ENCODE assay signal across 18 cellular contexts in the genomic region with DNA sequence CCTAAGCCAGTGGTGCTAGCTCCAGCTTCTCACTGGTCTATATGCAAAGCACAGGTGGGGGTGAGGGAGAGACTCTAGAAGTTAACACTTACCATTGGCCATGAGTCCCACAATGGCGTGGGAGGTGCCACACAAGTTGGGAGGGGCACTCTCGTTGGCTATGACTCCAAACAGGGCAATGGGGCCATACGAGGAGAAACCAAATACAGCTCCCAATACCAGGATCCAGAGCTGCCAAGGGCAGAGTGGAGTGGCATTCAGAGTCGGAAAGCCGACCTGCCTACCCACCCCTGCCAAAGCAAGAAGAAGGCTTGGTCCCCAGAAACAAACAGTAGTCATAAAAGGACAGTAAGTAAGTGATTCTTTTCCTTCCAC. TPM values are rescaled to one million over a fixed set of nuclear protein-coding genes. Genes with fewer than 3 reads are reported as not detected.
DNase-seq lines count a peak whose midpoint lies in the region; ATAC-seq and TF ChIP-seq lines count a peak whose summit lies in the region.
"Had no signal": no experiment of that assay in that cellular context is flagged by ENCODE, and none has a peak within 500 bp of the region (broad histone marks: within the 10 kb centered on the region; RNA-seq: fewer than 3 reads in every experiment).

No MANE protein-coding gene starts in this region.

- peaks cover 55% of the 10 kb centered on the region for H3K4me1 Mint-ChIP-seq in activated naive CD4-positive, alpha-beta T cell treated with anti-CD3 and anti-CD28 coated beads for 36 hours (ENCODE audit: low read depth)

- no peak for TF ChIP-seq EP300 in stomach (IDR thresholded peaks at IDR 0.05)

- BruUV-seq in Panc1 (replicated peaks; lab: Mats Ljungman, UMichigan) = no TSS peak

- DNase-seq in activated naive CD4-positive, alpha-beta T cell treated with anti-CD3 and anti-CD28 coated beads for 36 hours = no peak
- DNase-seq in activated naive CD4-positive, alpha-beta T cell (lab: John Stamatoyannopoulos, UW) = no peak
- no peak for DNase-seq in Panc1 (ENCODE audit: low read depth, low spot score)
- no peak for DNase-seq in stomach
- no peak for DNase-seq in CD1c-positive myeloid dendritic cell (ENCODE audit: extremely low spot score)
- DNase-seq: DMS153, esophagus squamous epithelium, left lung, NCI-H187 treated with DMSO at 0.1 percent for 48 hours, NCI-H69, nucleus accumbens, T-helper 9 cell had no signal

- H3K36me3 ChIP-seq in Panc1 (ENCODE audit: control insufficient read depth, insufficient read depth, low read length) = peaks cover 5% of the 10 kb centered on the region
- H3K36me3 ChIP-seq in liver (ENCODE audit: control insufficient read depth in 4 of 4, insufficient read depth in 3 of 4, low read depth in 1 of 4, low read length in 3 of 4) = peaks cover 5 to 18% (median 15%) of the 10 kb centered on the region in 4 donors
- peaks cover 35 to 74% (median 66%) of the 10 kb centered on the region in 4 donors for H3K36me3 ChIP-seq in stomach

- intact Hi-C loops in activated naive CD4-positive, alpha-beta T cell treated with anti-CD3 and anti-CD28 coated beads for 36 hours (cut with micrococcal nuclease) = no loop called here
- intact Hi-C loops in Panc1 (cut with micrococcal nuclease; ENCODE audit: unreplicated experiment) = no loop called here
- intact Hi-C loops in stomach (cut with DNase I; ENCODE audit: low total_unique reads) = no loop called here

- CTCF ChIA-PET in activated naive CD4-positive, alpha-beta T cell treated with anti-CD3 and anti-CD28 coated beads for 36 hours (lab: Charles Lee) = interaction anchor here (0.7 to 1.3 kb wide), 2 partner anchors 31 to 41 kb away, joined by 3 to 4 read pairs; a partner anchor contains a TSS
- CTCF ChIA-PET in Panc1 (lab: Charles Lee) = interaction anchor here (0.6 kb wide), 1 partner anchor 379 kb away, joined by 3 read pairs; no protein-coding TSS in a partner anchor

- POLR2A ChIA-PET in Panc1 (lab: Charles Lee) = no interaction called here

- H3K4me1 ChIP-seq in Panc1 (ENCODE audit: control insufficient read depth, insufficient read depth, low read length) (peaks cover 34% of the 10 kb centered on the region), liver (ENCODE audit: control insufficient read depth in 4 of 4, insufficient read depth in 4 of 4, low read length in 3 of 4) (peaks cover 19 to 88% (median 66%) of the 10 kb centered on the region in 4 donors), stomach (peaks cover 36 to 96% (median 85%) of the 10 kb centered on the region in 4 donors)

- H3K27me3 ChIP-seq in Panc1 (ENCODE audit: control insufficient read depth, insufficient read depth, low read length) = no peaks in the 10 kb centered on the region
- no peaks in the 10 kb centered on the region for H3K27me3 ChIP-seq in liver (ENCODE audit: control insufficient read depth in 4 of 4, insufficient read depth in 4 of 4, low read length in 3 of 4)
- no peaks in the 10 kb centered on the region for H3K27me3 ChIP-seq in stomach
- H3K27me3 ChIP-seq: esophagus squamous epithelium, left lung had no signal

- no peaks in the 10 kb centered on the region for H3K9me3 ChIP-seq in Panc1 (ENCODE audit: control insufficient read depth, insufficient read depth, low read depth, low read length)
- no peaks in the 10 kb centered on the region for H3K9me3 ChIP-seq in liver (ENCODE audit: control insufficient read depth in 4 of 4, low read length in 3 of 4)
- H3K9me3 ChIP-seq in stomach = no peaks in the 10 kb centered on the region
- H3K9me3 ChIP-seq: esophagus squamous epithelium, HAP-1, left lung had no signal

- no peak for TF ChIP-seq POLR2A in stomach (IDR thresholded peaks at IDR 0.05)

- H3K4me3 Mint-ChIP-seq in activated naive CD4-positive, alpha-beta T cell treated with anti-CD3 and anti-CD28 coated beads for 36 hours = no peak overlapping the region

- no peak for TF ChIP-seq RAD21 in liver (IDR thresholded peaks at IDR 0.05)

- peak overlapping the region in 1 of 2 donors; percentile 10 for H3K9ac ChIP-seq in liver (ENCODE audit: low read depth in 1 of 2, low read length in 2 of 2)

- peak overlapping the region; percentile 34 for H3K27ac Mint-ChIP-seq in activated naive CD4-positive, alpha-beta T cell treated with anti-CD3 and anti-CD28 coated beads for 36 hours

- WGBS in liver = 34% methylated on average over 5 of the region's 5 CpGs
- 38 to 56% (median 53%) methylated on average over 5 of the region's 5 CpGs for WGBS in stomach, 5 donors

- H3K27ac ChIP-seq in Panc1 (ENCODE audit: low read length) = no peak overlapping the region
- peak overlapping the region; percentile 92 to 97 for H3K27ac ChIP-seq in liver (ENCODE audit: low read depth in 1 of 2, low read length in 2 of 2)
- H3K27ac ChIP-seq in stomach = peak overlapping the region in 4 of 5 donors; percentile 24 to 52 (median 48)
- H3K27ac ChIP-seq: HL-60 had no signal

- ATAC-seq in Panc1 (0 out of 2 replicates have a peak, but pooled peaks have one; percentile 3), HG03342 (IDR thresholded peaks at IDR 0.05; ENCODE audit: unreplicated experiment) (no peak), HG02610 (IDR thresholded peaks at IDR 0.05; ENCODE audit: unreplicated experiment) (no peak)
- ATAC-seq: left lung had no signal

- no peak for TF ChIP-seq CTCF in Panc1 (IDR thresholded peaks at IDR 0.05)
- TF ChIP-seq CTCF in liver (IDR thresholded peaks at IDR 0.05; ENCODE audit: low read depth, low read length, missing input control) = no peak
- no peak for TF ChIP-seq CTCF in stomach (IDR thresholded peaks at IDR 0.05)

- in situ Hi-C loops in Panc1 (cut with HindIII; ENCODE audit: low pct_unique_long_range_greater_than_20kb, low sequenced_read_pairs) = no loop called here

- H3K36me3 Mint-ChIP-seq in activated naive CD4-positive, alpha-beta T cell treated with anti-CD3 and anti-CD28 coated beads for 36 hours (ENCODE audit: low read depth) = peaks cover 30% of the 10 kb centered on the region

- H3K4me3 ChIP-seq in Panc1 (ENCODE audit: low read depth in 2 of 2, low read length in 2 of 2) = no peak overlapping the region
- H3K4me3 ChIP-seq in liver (ENCODE audit: low read depth in 1 of 3, low read length in 3 of 3) = peak overlapping the region in 1 of 3 donors; percentile 6
- H3K4me3 ChIP-seq in stomach = peak overlapping the region in 1 of 4 donors; percentile 14
- H3K4me3 ChIP-seq: coronary artery, esophagus squamous epithelium, HAP-1, left lung had no signal

- no peaks in the 10 kb centered on the region for H3K9me3 Mint-ChIP-seq in activated naive CD4-positive, alpha-beta T cell treated with anti-CD3 and anti-CD28 coated beads for 36 hours

- no peaks in the 10 kb centered on the region for H3K27me3 Mint-ChIP-seq in activated naive CD4-positive, alpha-beta T cell treated with anti-CD3 and anti-CD28 coated beads for 36 hours (ENCODE audit: low read depth)

TF ChIP-seq in liver, 16 proteins besides CTCF, POLR2A, EP300 and RAD21 (continues in another document):
- TF ChIP-seq JUND (IDR thresholded peaks at IDR 0.05) (no peak), NR2F2 (IDR thresholded peaks at IDR 0.05) (no peak), HNF4G (IDR thresholded peaks at IDR 0.05) (no peak), RXRA (IDR thresholded peaks at IDR 0.05) (no peak)

RNA-seq across cellular contexts. Expression of a gene that starts 5.6 kb away (rescaled TPM):
- total RNA-seq in activated naive CD4-positive, alpha-beta T cell treated with anti-CD3 and anti-CD28 coated beads for 36 hours = 10 to 100 TPM; 28.3 to 30.3 TPM
- 33.2 TPM for total RNA-seq in Panc1 (2021; ENCODE audit: unreplicated experiment)
- polyA plus RNA-seq in Panc1 (2012; ENCODE audit: insufficient read length) = 18.8 TPM
- total RNA-seq in liver = 100 to 1,000 TPM in 1 of 2 donors, 10 to 100 TPM in 1; 62.7 to 184 TPM
- polyA plus RNA-seq in liver = 10 to 100 TPM; 93.8 to 98.7 TPM
- total RNA-seq in stomach = 100 to 1,000 TPM in 1 of 5 donors, 10 to 100 TPM in 4; 16.3 to 126 (median 23.5) TPM
- polyA plus RNA-seq in stomach = 10 to 100 TPM; 12.4 to 14.6 (median 13.0) TPM

RNA-seq across cellular contexts. Expression of a gene that starts 6.5 kb away (rescaled TPM):
- total RNA-seq in activated naive CD4-positive, alpha-beta T cell treated with anti-CD3 and anti-CD28 coated beads for 36 hours = 10 to 100 TPM; 66.4 to 69.9 TPM
- total RNA-seq in Panc1 (2021; ENCODE audit: unreplicated experiment) (78.9 TPM), liver (10 to 100 TPM; 32.8 to 35.7 TPM), stomach (10 to 100 TPM; 13.4 to 81.4 (median 20.0) TPM)
- polyA plus RNA-seq in Panc1 (2012; ENCODE audit: insufficient read length) = 88.8 TPM
- polyA plus RNA-seq in liver (10 to 100 TPM; 21.1 to 32.1 TPM), stomach (10 to 100 TPM; 29.6 to 49.6 (median 34.1) TPM)

RNA-seq across cellular contexts. Expression of a gene that starts 6.9 kb away (rescaled TPM):
- 1,000 to 10,000 TPM; 2,183 to 2,206 TPM for total RNA-seq in activated naive CD4-positive, alpha-beta T cell treated with anti-CD3 and anti-CD28 coated beads for 36 hours
- total RNA-seq in Panc1 (2021; ENCODE audit: unreplicated experiment) (1,083 TPM), liver (100 to 1,000 TPM; 228 to 294 TPM), stomach (1,000 to 10,000 TPM in 3 of 5 donors, 100 to 1,000 TPM in 2; 157 to 2,308 (median 1,395) TPM)
- 1,187 TPM for polyA plus RNA-seq in Panc1 (2012; ENCODE audit: insufficient read length)
- polyA plus RNA-seq in liver (100 to 1,000 TPM; 477 to 499 TPM), stomach (1,000 to 10,000 TPM; 2,403 to 3,218 (median 2,977) TPM)

RNA-seq across cellular contexts. Expression of a gene that starts 27.1 kb away (rescaled TPM):
- total RNA-seq in activated naive CD4-positive, alpha-beta T cell treated with anti-CD3 and anti-CD28 coated beads for 36 hours = 10 to 100 TPM; 17.4 to 18.0 TPM
- total RNA-seq in Panc1 (2021; ENCODE audit: unreplicated experiment) = 45.4 TPM
- 12.1 TPM for polyA plus RNA-seq in Panc1 (2012; ENCODE audit: insufficient read length)
- total RNA-seq in liver = 10 to 100 TPM; 12.0 to 33.6 TPM
- polyA plus RNA-seq in liver = 10 to 100 TPM in 1 of 2 donors, 1 to 10 TPM in 1; 6.0 to 14.5 TPM
- 100 to 1,000 TPM in 1 of 5 donors, 10 to 100 TPM in 4; 34.8 to 310 (median 64.0) TPM for total RNA-seq in stomach
- polyA plus RNA-seq in stomach = 10 to 100 TPM; 17.8 to 38.0 (median 18.0) TPM

RNA-seq across cellular contexts. Expression of a gene that starts 31.9 kb away (rescaled TPM):
- total RNA-seq in activated naive CD4-positive, alpha-beta T cell treated with anti-CD3 and anti-CD28 coated beads for 36 hours = 100 to 1,000 TPM; 108 to 116 TPM
- total RNA-seq in Panc1 (2021; ENCODE audit: unreplicated experiment) (268 TPM), liver (100 to 1,000 TPM in 1 of 2 donors, 10 to 100 TPM in 1; 46.3 to 270 TPM), stomach (100 to 1,000 TPM in 2 of 5 donors, 10 to 100 TPM in 3; 46.1 to 127 (median 80.0) TPM)
- 193 TPM for polyA plus RNA-seq in Panc1 (2012; ENCODE audit: insufficient read length)
- polyA plus RNA-seq in liver (100 to 1,000 TPM in 1 of 2 donors, 10 to 100 TPM in 1; 41.6 to 191 TPM), stomach (10 to 100 TPM; 12.7 to 57.2 (median 26.7) TPM)
